ENCODE assay signal across 3 cellular contexts in genomic region chr10:43329246-43329885, GRCh38. TPM values are rescaled to one million over a fixed set of nuclear protein-coding genes. Genes with fewer than 3 reads are reported as not detected.
"Had no signal": no experiment of that assay in that cellular context is flagged by ENCODE, and none has a peak within 500 bp of the region (broad histone marks: within the 10 kb centered on the region; RNA-seq: fewer than 3 reads in every experiment).

No MANE protein-coding gene starts in this region.

RNA-seq across cellular contexts. Expression of gene FXYD4, which starts 42.1 kb away (rescaled TPM):
- total RNA-seq: LHCN-M2, M059J, MCF 10A had no signal
